ENCODE assay signal across 8 cellular contexts in genomic region chr9:136728548-136729123, GRCh38. TPM values are rescaled to one million over a fixed set of nuclear protein-coding genes. Genes with fewer than 3 reads are reported as not detected.
DNase-seq lines count a peak whose midpoint lies in the region; ATAC-seq and TF ChIP-seq lines count a peak whose summit lies in the region.

No MANE protein-coding gene starts in this region.

- H3K79me2 ChIP-seq in PC-9 (ENCODE audit: low read depth) (peaks cover 71% of the 10 kb centered on the region), mesendoderm (ENCODE audit: control insufficient read depth, insufficient read depth, low read length) (peaks cover 37% of the 10 kb centered on the region)

- no TSS peak for BruUV-seq in PC-9 (replicated peaks; lab: Mats Ljungman, UMichigan)

- no peak overlapping the region for H4K8ac ChIP-seq in mesendoderm (ENCODE audit: low read depth, low read length)

- H3K79me1 ChIP-seq in mesendoderm (ENCODE audit: low read length), result peaks cover 31% of the 10 kb centered on the region

- H3K27ac ChIP-seq in PC-9 (peak overlapping the region; percentile 16; the same call in 1 of the 2 replicates), ectodermal cell (ENCODE audit: insufficient read depth, low read depth, low read length, poor library complexity, severe bottlenecking) (no peak overlapping the region), mesendoderm (ENCODE audit: low read depth, low read length) (no peak overlapping the region), upper lobe of right lung (peak overlapping the region; percentile 60)

- peak overlapping the region; percentile 99 for H3K23ac ChIP-seq in mesendoderm (ENCODE audit: low read length)

- H2BK15ac ChIP-seq in mesendoderm (replicated peaks; ENCODE audit: low read depth), result no peak overlapping the region

- CTCF ChIA-PET in HEK293T (lab: Yijun Ruan, JAX), result interaction anchor here (1.2 to 1.4 kb wide), 2 partner anchors 29 to 33 kb away, joined by 4 to 5 read pairs; partner anchors contain the start of gene LCN8
- CTCF ChIA-PET in PC-9 (lab: Charles Lee), result interaction anchor here (0.6 to 1.0 kb wide), 2 partner anchors 14 to 104 kb away, joined by 3 read pairs; partner anchors contain the start of gene LCN10

- H3K4me1 ChIP-seq in PC-9 (replicated peaks; ENCODE audit: insufficient read depth) (peaks cover 27% of the 10 kb centered on the region), ectodermal cell (ENCODE audit: control insufficient read depth, insufficient read depth, low read length) (peaks cover 16% of the 10 kb centered on the region), mesendoderm (ENCODE audit: control insufficient read depth, low read depth, low read length) (peaks cover 6% of the 10 kb centered on the region), upper lobe of right lung (peaks cover 30% of the 10 kb centered on the region)

- TF ChIP-seq CTCF in PC-9 (conservative IDR thresholded peaks at IDR 0.05) (no peak), upper lobe of right lung (IDR thresholded peaks at IDR 0.05) (no peak)

- intact Hi-C loops in PC-9 (cut with micrococcal nuclease; ENCODE audit: unreplicated experiment) (loop anchor here (10.0 kb wide), 1 partner anchor 54 kb away; no protein-coding TSS in a partner anchor), upper lobe of right lung (cut with DNase I) (no loop called here)

- H2BK5ac ChIP-seq in mesendoderm (ENCODE audit: low read length), result no peak overlapping the region

- POLR2A ChIA-PET in HEK293T (lab: Yijun Ruan, JAX), result interaction anchor here (0.5 to 2.6 kb wide), 25 partner anchors 9 to 401 kb away, joined by 3 to 26 read pairs (median 4); partner anchors contain the start of genes AGPAT2, DIPK1B, LCN10 and LCN8
- POLR2A ChIA-PET in PC-9 (lab: Charles Lee; ENCODE audit: unreplicated experiment), result interaction anchor here (0.6 kb wide), 1 partner anchor 18 kb away, joined by 3 read pairs; no protein-coding TSS in a partner anchor

- peak overlapping the region; percentile 99 for H3K4me3 ChIP-seq in PC-9
- peak overlapping the region; percentile 97 for H3K4me3 ChIP-seq in ectodermal cell (ENCODE audit: insufficient read depth, low read depth, low read length)
- peak overlapping the region; percentile 59 for H3K4me3 ChIP-seq in mesendoderm (ENCODE audit: low read length)
- H3K4me3 ChIP-seq in upper lobe of right lung, result peak overlapping the region; percentile 83

- no peak overlapping the region for H2BK120ac ChIP-seq in mesendoderm (ENCODE audit: low read depth, low read length)

- H3K27me3 ChIP-seq in PC-9 (ENCODE audit: insufficient read depth, low read depth) (no peaks in the 10 kb centered on the region), ectodermal cell (ENCODE audit: control insufficient read depth, insufficient read depth, low read length, poor library complexity, severe bottlenecking) (peaks cover 17% of the 10 kb centered on the region), mesendoderm (ENCODE audit: insufficient read depth, low read length, poor library complexity) (no peaks in the 10 kb centered on the region), upper lobe of right lung (no peaks in the 10 kb centered on the region)

- WGBS in ectodermal cell, 2 experiments, result 6 to 8% methylated on average over 53 of the region's 53 CpGs
- WGBS in mesendoderm (ENCODE audit: extremely low coverage, insufficient coverage, low lambda C conversion rate), result no CpG with 5 or more reads among the region's 53 CpGs

- H3K9me2 ChIP-seq in PC-9 (ENCODE audit: insufficient read depth), result no peaks in the 10 kb centered on the region

- H2AFZ ChIP-seq in PC-9, result peak overlapping the region; percentile 96

- no peak overlapping the region for H2AK5ac ChIP-seq in mesendoderm (ENCODE audit: low read length)

- DNase-seq in NCI-H2227 (lab: John Stamatoyannopoulos, UW; ENCODE audit: unreplicated experiment) (peak; percentile 11), NCI-H2227 treated with DMSO at 0.1 percent for 48 hours (lab: John Stamatoyannopoulos, UW) (no peak), HEK293T (ENCODE audit: extremely low spot score) (peak; percentile 34), PC-9 (peak in 1 of 2 experiments; percentile 52), mesendoderm (peak; percentile 64), upper lobe of right lung (no peak)

- H3K9ac ChIP-seq in mesendoderm (ENCODE audit: low read length), result peak overlapping the region; percentile 97

- peak overlapping the region; percentile 69 for H3K18ac ChIP-seq in mesendoderm (ENCODE audit: low read length)

- H4K20me1 ChIP-seq in PC-9 (ENCODE audit: insufficient read depth), result peaks cover 38% of the 10 kb centered on the region

- H3F3A ChIP-seq in PC-9 (ENCODE audit: insufficient read depth, low read depth), result peaks cover 61% of the 10 kb centered on the region

- peak overlapping the region; percentile 97 for H3K4ac ChIP-seq in mesendoderm (ENCODE audit: low read depth, low read length)

- no peak overlapping the region for H4K5ac ChIP-seq in mesendoderm (ENCODE audit: low read length)

- ATAC-seq in upper lobe of right lung (peak; percentile 40), GM21447 (IDR thresholded peaks at IDR 0.05; ENCODE audit: unreplicated experiment) (no peak)

- H3K36me3 ChIP-seq in PC-9 (ENCODE audit: low read depth) (peaks cover 29% of the 10 kb centered on the region), ectodermal cell (ENCODE audit: control insufficient read depth, insufficient read depth, low read length) (peaks cover 22% of the 10 kb centered on the region), mesendoderm (ENCODE audit: control insufficient read depth, insufficient read depth, low read length) (peaks cover 14% of the 10 kb centered on the region), upper lobe of right lung (peaks cover 32% of the 10 kb centered on the region)

- peak overlapping the region; percentile 90 for H3K56ac ChIP-seq in mesendoderm (ENCODE audit: low read length)

- H3K9me3 ChIP-seq in PC-9 (ENCODE audit: insufficient read depth, low read depth), result no peaks in the 10 kb centered on the region
- H3K9me3 ChIP-seq in ectodermal cell (ENCODE audit: control insufficient read depth, low read length), result no peaks in the 10 kb centered on the region
- H3K9me3 ChIP-seq in upper lobe of right lung, result no peaks in the 10 kb centered on the region

- peak overlapping the region; percentile 98 for H3K4me2 ChIP-seq in PC-9
- peak overlapping the region; percentile 47 for H3K4me2 ChIP-seq in mesendoderm (ENCODE audit: low read length)

TF ChIP-seq in HEK293T, 16 proteins besides CTCF, POLR2A, EP300 and RAD21 (continues in another document):
- TF ChIP-seq BHLHE40 (IDR thresholded peaks at IDR 0.05; ENCODE audit: borderline replicate concordance) (no peak), NFRKB (IDR thresholded peaks at IDR 0.05) (no peak), HDGF (IDR thresholded peaks at IDR 0.05; ENCODE audit: borderline replicate concordance) (no peak), PKNOX1 (IDR thresholded peaks at IDR 0.05) (no peak), FOXA1 (IDR thresholded peaks at IDR 0.05) (no peak), SUZ12 (IDR thresholded peaks at IDR 0.05) (no peak), ZNF384 (IDR thresholded peaks at IDR 0.05) (no peak), FOXK2 (IDR thresholded peaks at IDR 0.05) (no peak), FOXM1 (IDR thresholded peaks at IDR 0.05; ENCODE audit: borderline replicate concordance) (no peak), ARNT (IDR thresholded peaks at IDR 0.05) (no peak), LEF1 (IDR thresholded peaks at IDR 0.05; ENCODE audit: borderline replicate concordance) (no peak), CTBP1 (IDR thresholded peaks at IDR 0.05; ENCODE audit: borderline replicate concordance) (no peak), ELF4 (IDR thresholded peaks at IDR 0.05) (no peak), TARDBP (IDR thresholded peaks at IDR 0.05) (no peak), L3MBTL2 (conservative IDR thresholded peaks at IDR 0.05) (no peak; the same call in 1 of the 2 replicates)

RNA-seq across cellular contexts. Expression of gene LCN10, which starts 14.1 kb away (rescaled TPM):
- total RNA-seq in PC-9 (2021) (0.94 and 2.2 TPM in 2 replicates), upper lobe of right lung (11.2 TPM)
- polyA plus RNA-seq in ectodermal cell (2013, experiment 1 of 4), result not detected
- polyA plus RNA-seq in ectodermal cell (2013, experiment 2 of 4), result not detected
- not detected for polyA plus RNA-seq in ectodermal cell (2013, experiment 3 of 4)
- polyA plus RNA-seq in ectodermal cell (2013, experiment 4 of 4), result not detected
- polyA plus RNA-seq in mesendoderm (2013, experiment 1 of 2), result 0.27 TPM
- polyA plus RNA-seq in mesendoderm (2013, experiment 2 of 2), result 0.59 TPM

RNA-seq across cellular contexts. Expression of gene DIPK1B, which starts 16.3 kb away (rescaled TPM):
- total RNA-seq in PC-9 (2021), result 19.0 and 32.6 TPM in 2 replicates
- 46.1 TPM for polyA plus RNA-seq in ectodermal cell (2013, experiment 1 of 4)
- polyA plus RNA-seq in ectodermal cell (2013, experiment 2 of 4), result 45.1 TPM
- 50.2 TPM for polyA plus RNA-seq in ectodermal cell (2013, experiment 3 of 4)
- polyA plus RNA-seq in ectodermal cell (2013, experiment 4 of 4), result 54.6 TPM
- 17.8 TPM for polyA plus RNA-seq in mesendoderm (2013, experiment 1 of 2)
- polyA plus RNA-seq in mesendoderm (2013, experiment 2 of 2), result 18.1 TPM
- total RNA-seq in upper lobe of right lung, result 17.7 TPM

RNA-seq across cellular contexts. Expression of gene LCN6, which starts 19.7 kb away (rescaled TPM):
- not detected in 2 replicates for total RNA-seq in PC-9 (2021)
- polyA plus RNA-seq in ectodermal cell (2013, experiment 1 of 4), result not detected
- not detected for polyA plus RNA-seq in ectodermal cell (2013, experiment 2 of 4)
- not detected for polyA plus RNA-seq in ectodermal cell (2013, experiment 3 of 4)
- polyA plus RNA-seq in ectodermal cell (2013, experiment 4 of 4), result not detected
- polyA plus RNA-seq in mesendoderm (2013, experiment 1 of 2), result not detected
- not detected for polyA plus RNA-seq in mesendoderm (2013, experiment 2 of 2)
- total RNA-seq in upper lobe of right lung, result 21.5 TPM

RNA-seq across cellular contexts. Expression of gene LCN8, which starts 29.4 kb away (rescaled TPM):
- total RNA-seq in PC-9 (2021) (not detected in 2 replicates), upper lobe of right lung (not detected)
- not detected for polyA plus RNA-seq in ectodermal cell (2013, experiment 1 of 4)
- polyA plus RNA-seq in ectodermal cell (2013, experiment 2 of 4), result not detected
- not detected for polyA plus RNA-seq in ectodermal cell (2013, experiment 3 of 4)
- not detected for polyA plus RNA-seq in ectodermal cell (2013, experiment 4 of 4)
- not detected for polyA plus RNA-seq in mesendoderm (2013, experiment 1 of 2)
- polyA plus RNA-seq in mesendoderm (2013, experiment 2 of 2), result not detected

RNA-seq across cellular contexts. Expression of gene LCN15, which starts 35.7 kb away (rescaled TPM):
- total RNA-seq in PC-9 (2021) (not detected in 2 replicates), upper lobe of right lung (not detected)
- polyA plus RNA-seq in ectodermal cell (2013, experiment 1 of 4), result not detected
- 0.09 TPM for polyA plus RNA-seq in ectodermal cell (2013, experiment 2 of 4)
- not detected for polyA plus RNA-seq in ectodermal cell (2013, experiment 3 of 4)
- 0.24 TPM for polyA plus RNA-seq in ectodermal cell (2013, experiment 4 of 4)
- 0.06 TPM for polyA plus RNA-seq in mesendoderm (2013, experiment 1 of 2)
- 0.10 TPM for polyA plus RNA-seq in mesendoderm (2013, experiment 2 of 2)

Comparison
In these comparisons a context has a peak if more than half of its experiments do, and no peak if none do; other contexts are left out.
1. DNase-seq: peak in NCI-H2227 (single experiment), HEK293T (single experiment) and mesendoderm (single experiment); none in NCI-H2227 treated with DMSO at 0.1 percent for 48 hours (single experiment) and upper lobe of right lung (single experiment).
2. H3K27ac ChIP-seq: peak in PC-9 (single experiment) and upper lobe of right lung (single experiment); none in ectodermal cell (single experiment) and mesendoderm (single experiment).
3. RNA of gene LCN6, which starts 19.7 kb away (total RNA-seq): 21.5 TPM in upper lobe of right lung (single experiment); not detected in PC-9; every median in the first group is over 10 times any median in the second.
4. Peak in every context shown above with its lines, with median percentiles within 50 percentile points of each other: H3K4me3 ChIP-seq.